Comparison of ENCODE assay signal across 10 cellular contexts in genomic region chr1:201310986-201311355, GRCh38. TPM values are rescaled to one million over a fixed set of nuclear protein-coding genes. Genes with fewer than 3 reads are reported as not detected.
DNase-seq lines count a peak whose midpoint lies in the region; ATAC-seq, FAIRE-seq and TF ChIP-seq lines count a peak whose summit lies in the region.
"Had no signal": no experiment of that assay in that cellular context is flagged by ENCODE, and none has a peak within 500 bp of the region (broad histone marks: within the 10 kb centered on the region; RNA-seq: fewer than 3 reads in every experiment).

No MANE protein-coding gene starts in this region.

- H3K4me1 ChIP-seq in H1 (replicated peaks in 1 of 4; ENCODE audit: control insufficient read depth in 3 of 4, insufficient read depth in 4 of 4, low read length in 3 of 4) (peaks cover 0 to 3% (median 0%) of the 10 kb centered on the region in 4 experiments; a peak in 1 of 7 replicates), thymus (ENCODE audit: control insufficient read depth, insufficient read depth, low read length) (peaks cover 11% of the 10 kb centered on the region)

- DNase-seq in NCI-H2107 treated with DMSO at 0.1 percent for 48 hours (lab: John Stamatoyannopoulos, UW; ENCODE audit: unreplicated experiment): peak; percentile 21
- DNase-seq in NCI-H2107 (lab: John Stamatoyannopoulos, UW): no peak
- peak; percentile 20 for DNase-seq in NCI-H510A treated with DMSO at 0.1 percent for 48 hours (lab: John Stamatoyannopoulos, UW)
- no peak for DNase-seq in H1 (ENCODE audit: low read depth in 1 of 2, low spot score in 2 of 2)
- no peak for DNase-seq in chondrocyte (ENCODE audit: low spot score)
- no peak for DNase-seq in activated naive CD4-positive, alpha-beta T cell treated with Interleukin-2 at 50 U/mL for 16 hours
- no peak for DNase-seq in activated naive CD8-positive, alpha-beta T cell treated with anti-CD3 and anti-CD28 coated beads, Interleukin-2, amount 50 U/mL, for 24 hours
- DNase-seq: midbrain had no signal

- H3K4me3 ChIP-seq in H1 (ENCODE audit: extremely low read depth in 1 of 4, insufficient read depth in 2 of 4, low read depth in 3 of 4, low read length in 4 of 4) (no peak overlapping the region), thymus (ENCODE audit: low read length) (no peak overlapping the region)
- H3K4me3 ChIP-seq: thoracic aorta had no signal

- no peak for TF ChIP-seq POLR2A in H1 (IDR thresholded peaks at IDR 0.05; ENCODE audit: control extremely low read depth in 1 of 2, low read depth in 2 of 2, low read length in 2 of 2)

- H3K4ac ChIP-seq in H1 (replicated peaks; ENCODE audit: insufficient read length, low read depth, low read length): no peak overlapping the region

- no peaks in the 10 kb centered on the region for H3K79me1 ChIP-seq in H1 (ENCODE audit: low read depth, low read length)

- no peak overlapping the region for H4K5ac ChIP-seq in H1 (ENCODE audit: insufficient read length, low read depth, low read length)

- no peak overlapping the region for H3K23ac ChIP-seq in H1 (ENCODE audit: insufficient read length)

- no peak overlapping the region for H3K9ac ChIP-seq in H1 (replicated peaks in 1 of 4; ENCODE audit: extremely low read depth in 1 of 4, low read depth in 3 of 4, low read length in 3 of 4)

- no peak overlapping the region for H3K27ac Mint-ChIP-seq in chondrocyte (ENCODE audit: unreplicated experiment)
- H3K27ac Mint-ChIP-seq in activated naive CD8-positive, alpha-beta T cell treated with anti-CD3 and anti-CD28 coated beads, Interleukin-2, amount 50 U/mL, for 24 hours: no peak overlapping the region

- H3K27ac ChIP-seq in H1 (ENCODE audit: low read depth, low read length) (no peak overlapping the region), thymus (ENCODE audit: low read depth) (peak overlapping the region; percentile 38)
- H3K27ac ChIP-seq: thoracic aorta had no signal

- TF ChIP-seq RAD21 in H1 (IDR thresholded peaks at IDR 0.05 in 1 of 2, conservative IDR thresholded peaks at IDR 0.05 in 1 of 2; ENCODE audit: low read depth in 2 of 2, low read length in 2 of 2): no peak

- no peak overlapping the region for H4K8ac ChIP-seq in H1 (ENCODE audit: extremely low read depth, insufficient read depth, low read length)

- H3K23me2 ChIP-seq in H1 (ENCODE audit: low read depth, low read length): peaks cover 2% of the 10 kb centered on the region; the same call in 1 of the 2 replicates

- no peak overlapping the region for H3K4me3 Mint-ChIP-seq in chondrocyte (ENCODE audit: unreplicated experiment)
- H3K4me3 Mint-ChIP-seq in activated naive CD8-positive, alpha-beta T cell treated with anti-CD3 and anti-CD28 coated beads, Interleukin-2, amount 50 U/mL, for 24 hours: no peak overlapping the region

- H2BK5ac ChIP-seq in H1 (ENCODE audit: low read depth, low read length): no peak overlapping the region; the same call in 1 of the 2 replicates

- peak overlapping the region; percentile 9; the same call in 1 of the 2 replicates for H2BK12ac ChIP-seq in H1 (ENCODE audit: low read depth, low read length)

- H2BK120ac ChIP-seq in H1 (replicated peaks; ENCODE audit: low read depth, low read length): no peak overlapping the region

- H3K4me2 ChIP-seq in H1 (ENCODE audit: insufficient read depth in 1 of 2, low read depth in 2 of 2, low read length in 2 of 2): no peak overlapping the region

- H3K79me2 ChIP-seq in H1 (ENCODE audit: control insufficient read depth in 1 of 2, insufficient read depth in 2 of 2, low read length in 2 of 2): no peaks in the 10 kb centered on the region

- POLR2A ChIA-PET in H1 (lab: Charles Lee; ENCODE audit: partially characterized antibody): no interaction called here

- no peak overlapping the region for H2BK15ac ChIP-seq in H1 (ENCODE audit: low read length)

- no peaks in the 10 kb centered on the region for H3K9me3 Mint-ChIP-seq in chondrocyte (ENCODE audit: low read depth)
- H3K9me3 Mint-ChIP-seq in activated naive CD8-positive, alpha-beta T cell treated with anti-CD3 and anti-CD28 coated beads, Interleukin-2, amount 50 U/mL, for 24 hours: no peaks in the 10 kb centered on the region

- H2BK20ac ChIP-seq in H1 (ENCODE audit: low read length): no peak overlapping the region

- no peak for TF ChIP-seq CTCF in H1 (IDR thresholded peaks at IDR 0.05; ENCODE audit: control extremely low read depth in 1 of 3, insufficient read depth in 1 of 3, low read depth in 1 of 3, low read length in 3 of 3)
- no peak for TF ChIP-seq CTCF in chondrocyte (IDR thresholded peaks at IDR 0.05)

- H3K14ac ChIP-seq in H1 (ENCODE audit: insufficient read length): no peak overlapping the region

- H3K27me3 ChIP-seq in H1 (replicated peaks in 1 of 4; ENCODE audit: control insufficient read depth in 3 of 4, extremely low read depth in 1 of 4, insufficient read depth in 3 of 4, low read length in 3 of 4) (peaks cover 0 to 10% (median 6%) of the 10 kb centered on the region in 4 experiments; a peak in 4 of 7 replicates), thymus (ENCODE audit: control insufficient read depth, insufficient read depth) (no peaks in the 10 kb centered on the region)

- no peak overlapping the region for H3K56ac ChIP-seq in H1 (replicated peaks; ENCODE audit: insufficient read length, low read depth, low read length)

- no peak overlapping the region for H2AK5ac ChIP-seq in H1 (ENCODE audit: low read depth, low read length)

- CTCF ChIA-PET in H1 (lab: Charles Lee; ENCODE audit: partially characterized antibody): interaction anchor here (0.9 to 13.6 kb wide), 16 partner anchors 10 to 202 kb away, joined by 3 to 151 read pairs (median 6); no protein-coding TSS in a partner anchor

- ATAC-seq in activated naive CD8-positive, alpha-beta T cell treated with anti-CD3 and anti-CD28 coated beads, Interleukin-2, amount 50 U/mL, for 24 hours: no peak

- H3K36me3 ChIP-seq in H1 (ENCODE audit: control insufficient read depth in 2 of 4, insufficient read depth in 4 of 4, low read length in 3 of 4) (no peaks in the 10 kb centered on the region), thymus (ENCODE audit: control insufficient read depth, insufficient read depth) (no peaks in the 10 kb centered on the region)
- H3K36me3 ChIP-seq: thoracic aorta had no signal

- H3K27me3 Mint-ChIP-seq in chondrocyte (ENCODE audit: low read depth): peaks cover 8% of the 10 kb centered on the region
- peaks cover 19% of the 10 kb centered on the region for H3K27me3 Mint-ChIP-seq in activated naive CD8-positive, alpha-beta T cell treated with anti-CD3 and anti-CD28 coated beads, Interleukin-2, amount 50 U/mL, for 24 hours

- WGBS in H1 (ENCODE audit: extremely low coverage in 1 of 2, insufficient coverage in 1 of 2, insufficient read length in 1 of 2, insufficient replicate concordance in 2 of 2, low coverage in 1 of 2, low lambda C conversion rate in 2 of 2, missing lambda C conversion rate in 1 of 2), 2 experiments: 95% methylated on average over 4 of the region's 4 CpGs; no CpG with 5 or more reads in 1 of the 2 experiments
- 86% methylated on average over 4 of the region's 4 CpGs for WGBS in thymus

- H4K91ac ChIP-seq in H1 (replicated peaks; ENCODE audit: insufficient read length, low read length): no peak overlapping the region

- no peak for TF ChIP-seq EP300 in H1 (IDR thresholded peaks at IDR 0.05; ENCODE audit: borderline replicate concordance in 1 of 2, low read depth in 2 of 2, low read length in 2 of 2)

- peaks cover 48% of the 10 kb centered on the region for H3K4me1 Mint-ChIP-seq in chondrocyte (ENCODE audit: low read depth)
- peaks cover 4% of the 10 kb centered on the region for H3K4me1 Mint-ChIP-seq in activated naive CD8-positive, alpha-beta T cell treated with anti-CD3 and anti-CD28 coated beads, Interleukin-2, amount 50 U/mL, for 24 hours

- H3K36me3 Mint-ChIP-seq in chondrocyte (ENCODE audit: low read depth): peaks cover 3% of the 10 kb centered on the region
- H3K36me3 Mint-ChIP-seq in activated naive CD8-positive, alpha-beta T cell treated with anti-CD3 and anti-CD28 coated beads, Interleukin-2, amount 50 U/mL, for 24 hours (ENCODE audit: low read depth): no peaks in the 10 kb centered on the region

- no peaks in the 10 kb centered on the region for H3K9me3 ChIP-seq in H1 (ENCODE audit: insufficient read depth in 2 of 2, low read depth in 1 of 2, low read length in 1 of 2)
- no peaks in the 10 kb centered on the region for H3K9me3 ChIP-seq in thymus (ENCODE audit: control insufficient read depth)
- H3K9me3 ChIP-seq: thoracic aorta had no signal

- FAIRE-seq in H1 (lab: Jason Lieb, UNC): no peak

- H4K20me1 ChIP-seq in H1 (replicated peaks in 1 of 2; ENCODE audit: control insufficient read depth in 1 of 2, insufficient read depth in 2 of 2, low read length in 2 of 2): no peaks in the 10 kb centered on the region

- H2AFZ ChIP-seq in H1 (ENCODE audit: low read length): no peak overlapping the region

- H3K18ac ChIP-seq in H1 (ENCODE audit: extremely low read depth, low read length): no peak overlapping the region

TF ChIP-seq in H1, 55 proteins besides CTCF, POLR2A, EP300 and RAD21 (continues in another document):
- TF ChIP-seq CHD1 (IDR thresholded peaks at IDR 0.05; ENCODE audit: low read depth, low read length) (no peak), SP4 (IDR thresholded peaks at IDR 0.05; ENCODE audit: low read length) (no peak), TAF7 (optimal IDR thresholded peaks at IDR 0.05; ENCODE audit: borderline replicate concordance, low read depth, low read length) (no peak), HDAC6 (IDR thresholded peaks at IDR 0.05; ENCODE audit: low read depth, low read length) (no peak), CHD2 (IDR thresholded peaks at IDR 0.05; ENCODE audit: low read length) (no peak), CEBPB (IDR thresholded peaks at IDR 0.05; ENCODE audit: low read depth, low read length) (no peak), CBX5 (IDR thresholded peaks at IDR 0.05; ENCODE audit: low read depth, low read length) (no peak), KDM1A (IDR thresholded peaks at IDR 0.05; ENCODE audit: borderline replicate concordance, low read length) (no peak), BRCA1 (IDR thresholded peaks at IDR 0.05; ENCODE audit: low read depth, low read length) (no peak), NANOG (IDR thresholded peaks at IDR 0.05; ENCODE audit: insufficient read depth, low read depth, low read length, poor library complexity, severe bottlenecking) (no peak), EZH2 (IDR thresholded peaks at IDR 0.05; ENCODE audit: low read depth, low read length, severe bottlenecking) (no peak), BACH1 (IDR thresholded peaks at IDR 0.05; ENCODE audit: low read length) (no peak)

RNA-seq across cellular contexts. Expression of gene PKP1, which starts 27.7 kb away (rescaled TPM):
- 0.88 and 0.95 TPM in 2 replicates for total RNA-seq in H1 (2021; fragmentation: NEBNext Ultra II Directional; extraction: Animal tissue kit (Norgen Biotek cat#: 25700))
- 0.21 and 0.66 TPM in 2 replicates for polyA plus RNA-seq in H1 (2011; rRNA removed)
- 0.37 TPM for polyA plus RNA-seq in H1 (2011; cell fraction: cytosol; rRNA removed)
- 0.97 TPM for polyA plus RNA-seq in H1 (2011; cell fraction: nucleus; rRNA removed)
- 0.25 to 0.48 TPM (median 0.42 TPM) in 4 replicates for polyA plus RNA-seq in H1 (2012, experiment 1 of 2)
- polyA plus RNA-seq in H1 (2012, experiment 2 of 2): 0.25 TPM
- polyA plus RNA-seq in H1 (2013, experiment 1 of 2): 0.24 TPM
- 0.20 TPM for polyA plus RNA-seq in H1 (2013, experiment 2 of 2)
- 0.39 and 0.63 TPM in 2 replicates for polyA minus RNA-seq in H1 (2011; rRNA and poly(A)+ RNA removed)
- polyA minus RNA-seq in H1 (2011; cell fraction: cytosol; rRNA and poly(A)+ RNA removed): 0.22 TPM
- 0.40 TPM for polyA minus RNA-seq in H1 (2011; cell fraction: nucleus; rRNA and poly(A)+ RNA removed)
- polyA plus RNA-seq in thymus: 20.0 TPM
- 0.07 to 4.1 TPM (median 4.0 TPM) in 3 replicates for total RNA-seq in chondrocyte

Comparison
In these comparisons a context has a peak if more than half of its experiments do, and no peak if none do; other contexts are left out.
1. DNase-seq: peak in NCI-H2107 treated with DMSO at 0.1 percent for 48 hours (single experiment) and NCI-H510A treated with DMSO at 0.1 percent for 48 hours (single experiment); none in NCI-H2107 (single experiment), H1 (0 of 2), chondrocyte (single experiment), activated naive CD4-positive, alpha-beta T cell treated with Interleukin-2 at 50 U/mL for 16 hours (single experiment) and activated naive CD8-positive, alpha-beta T cell treated with anti-CD3 and anti-CD28 coated beads, Interleukin-2, amount 50 U/mL, for 24 hours (single experiment).